ENCODE assay signal across 18 cellular contexts in the genomic region with DNA sequence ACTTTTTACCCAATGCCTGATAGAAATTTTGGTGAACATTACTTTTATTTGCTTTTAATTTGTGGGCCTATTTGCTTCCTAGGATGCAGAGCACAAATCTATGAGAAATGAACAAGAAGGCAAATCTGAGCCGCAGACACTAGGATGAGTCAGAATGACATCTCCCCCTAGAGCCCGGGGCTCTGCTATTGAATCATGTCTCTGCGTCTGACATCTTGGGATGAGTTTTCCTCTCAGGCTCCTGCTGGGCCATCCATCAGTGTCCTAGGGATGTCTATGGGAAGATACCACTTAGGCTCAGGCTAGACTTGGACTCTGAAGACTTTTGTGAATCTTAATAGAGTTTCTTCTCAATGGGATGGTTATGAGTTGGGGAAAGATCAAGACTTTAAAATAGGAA.
DNase-seq lines count a peak whose midpoint lies in the region; ATAC-seq, FAIRE-seq and TF ChIP-seq lines count a peak whose summit lies in the region.
"Had no signal": no experiment of that assay in that cellular context is flagged by ENCODE, and none has a peak within 500 bp of the region (broad histone marks: within the 10 kb centered on the region; RNA-seq: fewer than 3 reads in every experiment).

No MANE protein-coding gene starts in this region.

- no peaks in the 10 kb centered on the region for H3K27me3 ChIP-seq in WERI-Rb-1 (ENCODE audit: insufficient read depth, low read depth, severe bottlenecking)

- no peaks in the 10 kb centered on the region for H3K9me3 ChIP-seq in A549
- H3K9me3 ChIP-seq in WERI-Rb-1 (ENCODE audit: severe bottlenecking), result no peaks in the 10 kb centered on the region
- H3K9me3 ChIP-seq: HAP-1 had no signal

- POLR2A ChIA-PET in A549 (lab: Yijun Ruan, JAX), result no interaction called here

- no peak for TF ChIP-seq CTCF in A549 (IDR thresholded peaks at IDR 0.05)
- 0 out of 2 replicates have a peak, but pooled peaks have one; percentile 4 for TF ChIP-seq CTCF in WERI-Rb-1 (IDR thresholded peaks at IDR 0.05; ENCODE audit: low read depth, low read length)

- H3K4me3 ChIP-seq in A549 (no peak overlapping the region), WERI-Rb-1 (ENCODE audit: low read depth, low read length) (no peak overlapping the region)
- H3K4me3 ChIP-seq: HAP-1, lung had no signal

- no peaks in the 10 kb centered on the region for H3K36me3 ChIP-seq in WERI-Rb-1
- H3K36me3 ChIP-seq: HAP-1 had no signal

- H3K4me2 ChIP-seq in A549, result no peak overlapping the region

- TF ChIP-seq POLR2A in A549 (IDR thresholded peaks at IDR 0.05; ENCODE audit: low read length), result no peak

- H3K27ac ChIP-seq in A549, result no peak overlapping the region
- H3K27ac ChIP-seq in WERI-Rb-1, result no peak overlapping the region

- TF ChIP-seq EP300 in A549 (IDR thresholded peaks at IDR 0.05), result no peak

- no peak for FAIRE-seq in A549 (lab: Jason Lieb, UNC)
- no peak for FAIRE-seq in HTR-8/SVneo (lab: Jason Lieb, UNC)
- FAIRE-seq: HepG2 had no signal

- ATAC-seq in A549 (peak; percentile 73 to 80; a peak in 5 of 6 replicates), HG03565 (IDR thresholded peaks at IDR 0.05; ENCODE audit: unreplicated experiment) (no peak), GM19467 (IDR thresholded peaks at IDR 0.05; ENCODE audit: unreplicated experiment) (no peak)
- ATAC-seq: activated CD4-positive, alpha-beta T cell treated with anti-CD3 and anti-CD28 coated beads for 36 hours; activated T-cell treated with anti-CD3 and anti-CD28 coated beads, Interleukin-2, amount 50 U/mL, for 4 hours; effector memory CD8-positive, alpha-beta T cell; HepG2 had no signal

- no peaks in the 10 kb centered on the region for H3K4me1 ChIP-seq in A549
- H3K4me1 ChIP-seq: HAP-1 had no signal

- CTCF ChIA-PET in A549 (lab: Yijun Ruan, JAX), result no interaction called here

- DNase-seq in A549 (ENCODE audit: low read depth in 1 of 2, low spot score in 1 of 2) (peak in 1 of 2 experiments; percentile 16), HTR-8/SVneo (ENCODE audit: insufficient read length, low spot score) (peak; percentile 44), WERI-Rb-1 (no peak), iris pigment epithelial cell (ENCODE audit: low read depth) (peak; percentile 35)
- no peak for DNase-seq in activated naive CD4-positive, alpha-beta T cell (lab: John Stamatoyannopoulos, UW)
- DNase-seq in activated effector memory CD4-positive, alpha-beta T cell treated with anti-CD3 and anti-CD28 coated beads, Interleukin-2, amount 50 U/mL, for 16 hours, result no peak
- DNase-seq: activated CD4-positive, alpha-beta T cell treated with anti-CD3 and anti-CD28 coated beads for 36 hours; activated T-cell treated with anti-CD3 and anti-CD28 coated beads, Interleukin-2, amount 50 U/mL, for 4 hours; anterior cingulate cortex; effector memory CD8-positive, alpha-beta T cell; NCI-H187; NK-92 treated with Interleukin-12 subunit alpha and Interleukin-12 subunit beta, amount 100 ng/mL, for 24 hours; T-helper 1 cell had no signal

- 8% methylated on average over 3 of the region's 3 CpGs for WGBS in A549 (ENCODE audit: missing lambda C conversion rate)

- TF ChIP-seq RAD21 in A549 (conservative IDR thresholded peaks at IDR 0.05 in 1 of 2, IDR thresholded peaks at IDR 0.05 in 1 of 2), result no peak

TF ChIP-seq in A549, 52 proteins besides CTCF, POLR2A, EP300 and RAD21:
- TF ChIP-seq FOSL2 (IDR thresholded peaks at IDR 0.05), result no peak
- TF ChIP-seq FOSL2 (CRISPR knock-in tag; IDR thresholded peaks at IDR 0.05), result 0 out of 2 replicates have a peak, but pooled peaks have one; percentile 8
- TF ChIP-seq JUN (IDR thresholded peaks at IDR 0.05), result no peak
- no peak for TF ChIP-seq MYC (IDR thresholded peaks at IDR 0.05; ENCODE audit: borderline replicate concordance, low read length)

Comparison
In these comparisons a context has a peak if more than half of its experiments do, and no peak if none do; other contexts are left out.
1. ATAC-seq: peak in A549 (2 of 2); none in HG03565 (single experiment) and GM19467 (single experiment).
2. DNase-seq: peak in HTR-8/SVneo (single experiment) and iris pigment epithelial cell (single experiment); none in WERI-Rb-1 (single experiment), activated naive CD4-positive, alpha-beta T cell (0 of 4) and activated effector memory CD4-positive, alpha-beta T cell treated with anti-CD3 and anti-CD28 coated beads, Interleukin-2, amount 50 U/mL, for 16 hours (single experiment).